Comparison of ENCODE assay signal across 27 cellular contexts in genomic region chr10:79352035-79352595, GRCh38. TPM values are rescaled to one million over a fixed set of nuclear protein-coding genes. Genes with fewer than 3 reads are reported as not detected.
DNase-seq lines count a peak whose midpoint lies in the region; FAIRE-seq and TF ChIP-seq lines count a peak whose summit lies in the region.
"Had no signal": no experiment of that assay in that cellular context is flagged by ENCODE, and none has a peak within 500 bp of the region (broad histone marks: within the 10 kb centered on the region; RNA-seq: fewer than 3 reads in every experiment).

No MANE protein-coding gene starts in this region.

- no peak for TF ChIP-seq POLR2A in H54 (IDR thresholded peaks at IDR 0.05; ENCODE audit: low read depth, low read length)

- peak overlapping the region; percentile 61 for H3K27ac Mint-ChIP-seq in activated naive CD8-positive, alpha-beta T cell treated with anti-CD3 and anti-CD28 coated beads for 36 hours
- H3K27ac Mint-ChIP-seq: activated T-cell treated with anti-CD3 and anti-CD28 coated beads, Interleukin-2, amount 50 U/mL, for 72 hours; T-cell had no signal

- POLR2A ChIA-PET in GM10248 (lab: Yijun Ruan, JAX) = no interaction called here

- no peak overlapping the region for H3K4me3 Mint-ChIP-seq in activated naive CD8-positive, alpha-beta T cell treated with anti-CD3 and anti-CD28 coated beads for 36 hours
- H3K4me3 Mint-ChIP-seq: activated T-cell treated with anti-CD3 and anti-CD28 coated beads, Interleukin-2, amount 50 U/mL, for 72 hours; T-cell had no signal

- peaks cover 44% of the 10 kb centered on the region for H3K4me1 Mint-ChIP-seq in activated naive CD8-positive, alpha-beta T cell treated with anti-CD3 and anti-CD28 coated beads for 36 hours

- H3K4me3 ChIP-seq in neutrophil (ENCODE audit: low read depth in 1 of 2, low read length in 1 of 2) = no peak overlapping the region
- H3K4me3 ChIP-seq: ascending aorta, cardiac muscle cell, coronary artery, GM23248, heart left ventricle, lung, psoas muscle had no signal

- DNase-seq in GM10248 (ENCODE audit: extremely low spot score) (peak; percentile 8), H54 (ENCODE audit: insufficient read length, low spot score) (peak; percentile 5), SW 1271 (lab: John Stamatoyannopoulos, UW) (no peak), Kasumi-1 (lab: John Stamatoyannopoulos, UW) (no peak)
- DNase-seq in activated naive CD8-positive, alpha-beta T cell treated with anti-CD3 and anti-CD28 coated beads for 36 hours = no peak
- no peak for DNase-seq in effector CD4-positive, alpha-beta T cell
- DNase-seq: activated naive CD4-positive, alpha-beta T cell treated with anti-CD3 and anti-CD28 coated beads, Interleukin-2, amount 50 U/mL, for 16 hours; activated T-cell treated with anti-CD3 and anti-CD28 coated beads, Interleukin-2, amount 50 U/mL, for 72 hours; C1 segment of cervical spinal cord; Calu3; DMS79 treated with DMSO at 0.1 percent for 48 hours; foreskin fibroblast; GM23248; NCI-H1092 treated with DMSO at 0.1 percent for 48 hours; NCI-H2029 treated with DMSO at 0.1 percent for 48 hours; NCI-H345; NCI-H748 treated with DMSO at 0.1 percent for 48 hours; psoas muscle; stimulated activated CD4-positive, alpha-beta T cell treated with anti-CD3 and anti-CD28 coated beads, Interleukin-4, amount 100 ng/mL, for 4 hours; stimulated activated naive CD4-positive, alpha-beta T cell treated with Interleukin-2 at 50 U/mL for 16 hours; T-cell had no signal

- no peaks in the 10 kb centered on the region for H3K27me3 ChIP-seq in neutrophil
- H3K27me3 ChIP-seq: ascending aorta, cardiac muscle cell, heart left ventricle had no signal

- H3K27me3 Mint-ChIP-seq in activated naive CD8-positive, alpha-beta T cell treated with anti-CD3 and anti-CD28 coated beads for 36 hours = no peaks in the 10 kb centered on the region
- H3K27me3 Mint-ChIP-seq: T-cell had no signal

- H3K4me1 ChIP-seq in neutrophil (ENCODE audit: control insufficient read depth in 1 of 2, insufficient read depth in 1 of 2, low read depth in 1 of 2, low read length in 1 of 2) = peaks cover 76 to 94% of the 10 kb centered on the region in 2 experiments

- H3K9me3 ChIP-seq in neutrophil = no peaks in the 10 kb centered on the region
- H3K9me3 ChIP-seq: ascending aorta, heart left ventricle, psoas muscle had no signal

- FAIRE-seq in H54 (lab: Jason Lieb, UNC) = no peak

- H3K27ac ChIP-seq in neutrophil = peak overlapping the region; percentile 82
- H3K27ac ChIP-seq: ascending aorta, cardiac muscle cell, coronary artery, GM23248, heart left ventricle, psoas muscle had no signal

- H3K36me3 Mint-ChIP-seq in activated naive CD8-positive, alpha-beta T cell treated with anti-CD3 and anti-CD28 coated beads for 36 hours = peaks cover 68% of the 10 kb centered on the region

- no peaks in the 10 kb centered on the region for H3K9me3 Mint-ChIP-seq in activated naive CD8-positive, alpha-beta T cell treated with anti-CD3 and anti-CD28 coated beads for 36 hours
- H3K9me3 Mint-ChIP-seq: activated T-cell treated with anti-CD3 and anti-CD28 coated beads, Interleukin-2, amount 50 U/mL, for 72 hours; T-cell had no signal

- TF ChIP-seq CTCF in GM10248 (IDR thresholded peaks at IDR 0.05; ENCODE audit: control extremely low read depth, extremely low read depth, low read depth, missing control alignments) = no peak
- no peak for TF ChIP-seq CTCF in neutrophil (IDR thresholded peaks at IDR 0.05)

- CTCF ChIA-PET in GM10248 (lab: Yijun Ruan, JAX) = no interaction called here

- H3K36me3 ChIP-seq in neutrophil = peaks cover 73% of the 10 kb centered on the region

RNA-seq across cellular contexts. Expression of gene PPIF, which starts 4.8 kb away (rescaled TPM):
- total RNA-seq in activated naive CD8-positive, alpha-beta T cell treated with anti-CD3 and anti-CD28 coated beads for 36 hours = 100 to 1,000 TPM; 163 to 176 TPM

Comparison
In these comparisons a context has a peak if more than half of its experiments do, and no peak if none do; other contexts are left out.
1. DNase-seq: peak in GM10248 (single experiment) and H54 (single experiment); none in activated naive CD8-positive, alpha-beta T cell treated with anti-CD3 and anti-CD28 coated beads for 36 hours (single experiment), SW 1271 (0 of 2), effector CD4-positive, alpha-beta T cell (single experiment) and Kasumi-1 (0 of 2).